1 cellular context compared by ENCODE assay signal in the genomic region with DNA sequence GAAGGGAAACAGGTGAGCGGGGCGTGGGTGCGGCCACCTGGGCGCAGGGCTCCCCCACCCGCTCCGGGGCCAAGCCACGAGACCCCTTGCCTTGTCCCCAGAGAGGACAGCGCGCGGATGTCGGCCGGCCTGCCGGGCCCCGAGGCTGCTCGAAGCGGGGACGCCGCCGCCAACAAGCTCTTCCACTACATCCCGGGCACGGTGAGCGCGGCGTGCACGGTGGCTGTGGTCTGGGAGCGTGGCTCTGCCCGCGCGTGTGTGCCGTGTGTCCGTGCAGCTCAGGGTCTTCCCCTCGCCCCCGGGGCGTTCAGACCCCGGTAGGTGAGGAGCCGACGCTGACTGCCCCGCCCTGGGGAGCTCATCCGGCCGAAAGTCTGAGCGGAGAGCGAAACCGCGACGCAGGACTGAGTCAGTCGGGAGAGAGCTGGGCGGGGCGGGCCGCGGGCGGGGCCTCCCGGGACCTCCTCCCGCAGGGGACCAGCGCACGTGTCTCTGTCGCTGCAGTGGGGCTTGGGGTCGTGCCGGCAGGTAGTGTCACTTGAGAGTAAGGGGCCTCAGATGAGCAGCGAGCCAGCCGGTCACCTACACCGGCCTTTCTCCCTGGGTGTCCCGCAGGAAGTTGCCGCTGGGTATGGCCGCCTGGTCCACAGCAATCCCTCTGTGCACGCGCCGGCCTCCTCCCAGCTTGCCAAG.
A peak's percentile ranks its signal among the peaks of the same experiment; 100 is the strongest.
TF ChIP-seq lines count a peak whose summit lies in the region.

No MANE protein-coding gene starts in this region.

TF ChIP-seq in HepG2, 621 proteins besides CTCF, POLR2A, EP300 and RAD21 (continues in another document):
- peak; percentile 77 for TF ChIP-seq TBX2 (CRISPR knock-in tag; IDR thresholded peaks at IDR 0.05; ENCODE audit: borderline replicate concordance)
- TF ChIP-seq ZNF33B (CRISPR knock-in tag; IDR thresholded peaks at IDR 0.05) = peak; percentile 66; the same call in 1 of the 2 replicates
- TF ChIP-seq ZNF234 (CRISPR knock-in tag; conservative IDR thresholded peaks at IDR 0.05) = no peak
- no peak for TF ChIP-seq PCBP2 (optimal IDR thresholded peaks at IDR 0.05; ENCODE audit: low read depth, low read length, poor library complexity, severe bottlenecking)
- 0 out of 2 replicates have a peak, but pooled peaks have one; percentile 7 for TF ChIP-seq PHF20 (CRISPR knock-in tag; IDR thresholded peaks at IDR 0.05)
- TF ChIP-seq YEATS2 (CRISPR knock-in tag; IDR thresholded peaks at IDR 0.05; ENCODE audit: borderline replicate concordance) = 0 out of 2 replicates have a peak, but pooled peaks have one; percentile 17
- TF ChIP-seq BRCA1 (CRISPR knock-in tag; IDR thresholded peaks at IDR 0.05) = 0 out of 2 replicates have a peak, but pooled peaks have one; percentile 69
- TF ChIP-seq MZF1 (CRISPR knock-in tag; IDR thresholded peaks at IDR 0.05; ENCODE audit: borderline replicate concordance) = 0 out of 2 replicates have a peak, but pooled peaks have one; percentile 69
- TF ChIP-seq ZBTB7A (CRISPR knock-in tag; IDR thresholded peaks at IDR 0.05) = 0 out of 2 replicates have a peak, but pooled peaks have one; percentile 18
- no peak for TF ChIP-seq ZNF101 (CRISPR knock-in tag; IDR thresholded peaks at IDR 0.05; ENCODE audit: borderline replicate concordance, low read depth)
- TF ChIP-seq HOXA3 (CRISPR knock-in tag; IDR thresholded peaks at IDR 0.05) = peak; percentile 68
- TF ChIP-seq, protein P1, sequence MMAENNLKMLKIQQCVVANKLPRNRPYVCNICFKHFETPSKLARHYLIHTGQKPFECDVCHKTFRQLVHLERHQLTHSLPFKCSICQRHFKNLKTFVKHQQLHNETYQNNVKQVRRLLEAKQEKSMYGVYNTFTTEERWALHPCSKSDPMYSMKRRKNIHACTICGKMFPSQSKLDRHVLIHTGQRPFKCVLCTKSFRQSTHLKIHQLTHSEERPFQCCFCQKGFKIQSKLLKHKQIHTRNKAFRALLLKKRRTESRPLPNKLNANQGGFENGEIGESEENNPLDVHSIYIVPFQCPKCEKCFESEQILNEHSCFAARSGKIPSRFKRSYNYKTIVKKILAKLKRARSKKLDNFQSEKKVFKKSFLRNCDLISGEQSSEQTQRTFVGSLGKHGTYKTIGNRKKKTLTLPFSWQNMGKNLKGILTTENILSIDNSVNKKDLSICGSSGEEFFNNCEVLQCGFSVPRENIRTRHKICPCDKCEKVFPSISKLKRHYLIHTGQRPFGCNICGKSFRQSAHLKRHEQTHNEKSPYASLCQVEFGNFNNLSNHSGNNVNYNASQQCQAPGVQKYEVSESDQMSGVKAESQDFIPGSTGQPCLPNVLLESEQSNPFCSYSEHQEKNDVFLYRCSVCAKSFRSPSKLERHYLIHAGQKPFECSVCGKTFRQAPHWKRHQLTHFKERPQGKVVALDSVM (CRISPR knock-in tag; IDR thresholded peaks at IDR 0.05) = no peak
- 0 out of 2 replicates have a peak, but pooled peaks have one; percentile 63 for TF ChIP-seq ZC3H13 (CRISPR knock-in tag; IDR thresholded peaks at IDR 0.05)
- peak; percentile 14; the same call in 1 of the 2 replicates for TF ChIP-seq ZNF772 (CRISPR knock-in tag; IDR thresholded peaks at IDR 0.05)
- TF ChIP-seq, protein P2, sequence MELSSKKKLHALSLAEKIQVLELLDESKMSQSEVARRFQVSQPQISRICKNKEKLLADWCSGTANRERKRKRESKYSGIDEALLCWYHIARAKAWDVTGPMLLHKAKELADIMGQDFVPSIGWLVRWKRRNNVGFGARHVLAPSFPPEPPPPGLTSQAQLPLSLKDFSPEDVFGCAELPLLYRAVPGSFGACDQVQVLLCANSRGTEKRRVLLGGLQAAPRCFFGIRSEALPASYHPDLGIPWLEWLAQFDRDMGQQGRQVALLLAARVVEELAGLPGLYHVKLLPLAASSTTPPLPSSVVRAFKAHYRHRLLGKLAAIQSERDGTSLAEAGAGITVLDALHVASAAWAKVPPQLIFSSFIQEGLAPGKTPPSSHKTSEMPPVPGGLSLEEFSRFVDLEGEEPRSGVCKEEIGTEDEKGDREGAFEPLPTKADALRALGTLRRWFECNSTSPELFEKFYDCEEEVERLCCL (CRISPR knock-in tag; IDR thresholded peaks at IDR 0.05; ENCODE audit: borderline replicate concordance) = 0 out of 2 replicates have a peak, but pooled peaks have one; percentile 55
- TF ChIP-seq, protein P3, sequence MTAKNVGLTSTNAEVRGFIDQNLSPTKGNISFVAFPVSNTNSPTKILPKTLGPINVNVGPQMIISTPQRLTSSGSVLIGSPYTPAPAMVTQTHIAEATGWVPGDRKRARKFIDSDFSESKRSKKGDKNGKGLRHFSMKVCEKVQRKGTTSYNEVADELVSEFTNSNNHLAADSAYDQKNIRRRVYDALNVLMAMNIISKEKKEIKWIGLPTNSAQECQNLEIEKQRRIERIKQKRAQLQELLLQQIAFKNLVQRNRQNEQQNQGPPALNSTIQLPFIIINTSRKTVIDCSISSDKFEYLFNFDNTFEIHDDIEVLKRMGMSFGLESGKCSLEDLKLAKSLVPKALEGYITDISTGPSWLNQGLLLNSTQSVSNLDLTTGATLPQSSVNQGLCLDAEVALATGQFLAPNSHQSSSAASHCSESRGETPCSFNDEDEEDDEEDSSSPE (CRISPR knock-in tag; IDR thresholded peaks at IDR 0.05) = no peak
- TF ChIP-seq SMARCC2 (IDR thresholded peaks at IDR 0.05) = no peak
- TF ChIP-seq HDAC1 (CRISPR knock-in tag; IDR thresholded peaks at IDR 0.05) = 0 out of 2 replicates have a peak, but pooled peaks have one; percentile 28
- TF ChIP-seq, protein P4, sequence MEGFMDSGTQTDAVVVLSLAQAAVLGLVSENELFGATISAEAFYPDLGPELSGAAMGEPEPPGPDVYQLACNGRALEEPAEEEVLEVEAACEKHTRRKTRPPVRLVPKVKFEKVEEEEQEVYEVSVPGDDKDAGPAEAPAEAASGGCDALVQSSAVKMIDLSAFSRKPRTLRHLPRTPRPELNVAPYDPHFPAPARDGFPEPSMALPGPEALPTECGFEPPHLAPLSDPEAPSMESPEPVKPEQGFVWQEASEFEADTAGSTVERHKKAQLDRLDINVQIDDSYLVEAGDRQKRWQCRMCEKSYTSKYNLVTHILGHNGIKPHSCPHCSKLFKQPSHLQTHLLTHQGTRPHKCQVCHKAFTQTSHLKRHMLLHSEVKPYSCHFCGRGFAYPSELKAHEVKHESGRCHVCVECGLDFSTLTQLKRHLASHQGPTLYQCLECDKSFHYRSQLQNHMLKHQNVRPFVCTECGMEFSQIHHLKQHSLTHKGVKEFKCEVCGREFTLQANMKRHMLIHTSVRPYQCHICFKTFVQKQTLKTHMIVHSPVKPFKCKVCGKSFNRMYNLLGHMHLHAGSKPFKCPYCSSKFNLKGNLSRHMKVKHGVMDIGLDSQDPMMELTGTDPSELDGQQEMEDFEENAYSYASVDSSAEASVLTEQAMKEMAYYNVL (CRISPR knock-in tag; IDR thresholded peaks at IDR 0.05; ENCODE audit: borderline replicate concordance) = 0 out of 2 replicates have a peak, but pooled peaks have one; percentile 42
- TF ChIP-seq MAZ (IDR thresholded peaks at IDR 0.05; ENCODE audit: borderline replicate concordance, low read depth, low read length) = 0 out of 2 replicates have a peak, but pooled peaks have one; percentile 15
- TF ChIP-seq MAZ (CRISPR knock-in tag; IDR thresholded peaks at IDR 0.05; ENCODE audit: low read depth) = peak; percentile 40; the same call in 1 of the 2 replicates
- TF ChIP-seq, protein P5, sequence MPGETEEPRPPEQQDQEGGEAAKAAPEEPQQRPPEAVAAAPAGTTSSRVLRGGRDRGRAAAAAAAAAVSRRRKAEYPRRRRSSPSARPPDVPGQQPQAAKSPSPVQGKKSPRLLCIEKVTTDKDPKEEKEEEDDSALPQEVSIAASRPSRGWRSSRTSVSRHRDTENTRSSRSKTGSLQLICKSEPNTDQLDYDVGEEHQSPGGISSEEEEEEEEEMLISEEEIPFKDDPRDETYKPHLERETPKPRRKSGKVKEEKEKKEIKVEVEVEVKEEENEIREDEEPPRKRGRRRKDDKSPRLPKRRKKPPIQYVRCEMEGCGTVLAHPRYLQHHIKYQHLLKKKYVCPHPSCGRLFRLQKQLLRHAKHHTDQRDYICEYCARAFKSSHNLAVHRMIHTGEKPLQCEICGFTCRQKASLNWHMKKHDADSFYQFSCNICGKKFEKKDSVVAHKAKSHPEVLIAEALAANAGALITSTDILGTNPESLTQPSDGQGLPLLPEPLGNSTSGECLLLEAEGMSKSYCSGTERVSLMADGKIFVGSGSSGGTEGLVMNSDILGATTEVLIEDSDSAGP (CRISPR knock-in tag; IDR thresholded peaks at IDR 0.05; ENCODE audit: borderline replicate concordance) = peak; percentile 52; the same call in 1 of the 2 replicates
- 0 out of 2 replicates have a peak, but pooled peaks have one; percentile 39 for TF ChIP-seq ZNF430 (CRISPR knock-in tag; IDR thresholded peaks at IDR 0.05)
- 0 out of 2 replicates have a peak, but pooled peaks have one; percentile 23 for TF ChIP-seq PPARG (CRISPR knock-in tag; conservative IDR thresholded peaks at IDR 0.05)
- 0 out of 2 replicates have a peak, but pooled peaks have one; percentile 25 for TF ChIP-seq GATA4 (IDR thresholded peaks at IDR 0.05; ENCODE audit: borderline replicate concordance, low read depth)
- TF ChIP-seq MTA1 (CRISPR knock-in tag; IDR thresholded peaks at IDR 0.05; ENCODE audit: borderline replicate concordance) = 0 out of 2 replicates have a peak, but pooled peaks have one; percentile 16
- 0 out of 2 replicates have a peak, but pooled peaks have one; percentile 22 for TF ChIP-seq GATAD1 (CRISPR knock-in tag; IDR thresholded peaks at IDR 0.05)
- 0 out of 2 replicates have a peak, but pooled peaks have one; percentile 41 for TF ChIP-seq ISL2 (CRISPR knock-in tag; IDR thresholded peaks at IDR 0.05)
- TF ChIP-seq ESRRA (CRISPR knock-in tag; IDR thresholded peaks at IDR 0.05; ENCODE audit: low read depth) = no peak
- 0 out of 2 replicates have a peak, but pooled peaks have one; percentile 51 for TF ChIP-seq ZNF333 (CRISPR knock-in tag; IDR thresholded peaks at IDR 0.05; ENCODE audit: borderline replicate concordance)
- TF ChIP-seq FOSL2 (CRISPR knock-in tag; IDR thresholded peaks at IDR 0.05) = peak; percentile 57
- TF ChIP-seq, protein P6, sequence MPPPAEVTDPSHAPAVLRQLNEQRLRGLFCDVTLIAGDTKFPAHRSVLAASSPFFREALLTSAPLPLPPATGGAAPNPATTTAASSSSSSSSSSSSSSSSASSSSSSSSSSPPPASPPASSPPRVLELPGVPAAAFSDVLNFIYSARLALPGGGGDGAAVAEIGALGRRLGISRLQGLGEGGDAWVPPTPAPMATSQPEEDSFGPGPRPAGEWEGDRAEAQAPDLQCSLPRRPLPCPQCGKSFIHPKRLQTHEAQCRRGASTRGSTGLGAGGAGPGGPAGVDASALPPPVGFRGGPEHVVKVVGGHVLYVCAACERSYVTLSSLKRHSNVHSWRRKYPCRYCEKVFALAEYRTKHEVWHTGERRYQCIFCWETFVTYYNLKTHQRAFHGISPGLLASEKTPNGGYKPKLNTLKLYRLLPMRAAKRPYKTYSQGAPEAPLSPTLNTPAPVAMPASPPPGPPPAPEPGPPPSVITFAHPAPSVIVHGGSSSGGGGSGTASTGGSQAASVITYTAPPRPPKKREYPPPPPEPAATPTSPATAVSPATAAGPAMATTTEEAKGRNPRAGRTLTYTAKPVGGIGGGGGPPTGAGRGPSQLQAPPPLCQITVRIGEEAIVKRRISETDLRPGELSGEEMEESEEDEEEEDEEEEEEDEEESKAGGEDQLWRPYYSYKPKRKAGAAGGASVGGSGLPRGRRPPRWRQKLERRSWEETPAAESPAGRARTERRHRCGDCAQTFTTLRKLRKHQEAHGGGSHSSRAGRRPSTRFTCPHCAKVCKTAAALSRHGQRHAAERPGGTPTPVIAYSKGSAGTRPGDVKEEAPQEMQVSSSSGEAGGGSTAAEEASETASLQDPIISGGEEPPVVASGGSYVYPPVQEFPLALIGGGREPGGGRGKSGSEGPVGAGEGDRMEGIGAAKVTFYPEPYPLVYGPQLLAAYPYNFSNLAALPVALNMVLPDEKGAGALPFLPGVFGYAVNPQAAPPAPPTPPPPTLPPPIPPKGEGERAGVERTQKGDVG (CRISPR knock-in tag; IDR thresholded peaks at IDR 0.05; ENCODE audit: borderline replicate concordance) = peak; percentile 53; the same call in 1 of the 2 replicates
- TF ChIP-seq ZFX (CRISPR knock-in tag; IDR thresholded peaks at IDR 0.05; ENCODE audit: low read depth) = peak; percentile 77
- TF ChIP-seq ZNF264 (CRISPR knock-in tag; IDR thresholded peaks at IDR 0.05) = no peak
- 0 out of 2 replicates have a peak, but pooled peaks have one; percentile 28 for TF ChIP-seq ZNF441 (CRISPR knock-in tag; IDR thresholded peaks at IDR 0.05; ENCODE audit: borderline replicate concordance)
- TF ChIP-seq, protein P7, sequence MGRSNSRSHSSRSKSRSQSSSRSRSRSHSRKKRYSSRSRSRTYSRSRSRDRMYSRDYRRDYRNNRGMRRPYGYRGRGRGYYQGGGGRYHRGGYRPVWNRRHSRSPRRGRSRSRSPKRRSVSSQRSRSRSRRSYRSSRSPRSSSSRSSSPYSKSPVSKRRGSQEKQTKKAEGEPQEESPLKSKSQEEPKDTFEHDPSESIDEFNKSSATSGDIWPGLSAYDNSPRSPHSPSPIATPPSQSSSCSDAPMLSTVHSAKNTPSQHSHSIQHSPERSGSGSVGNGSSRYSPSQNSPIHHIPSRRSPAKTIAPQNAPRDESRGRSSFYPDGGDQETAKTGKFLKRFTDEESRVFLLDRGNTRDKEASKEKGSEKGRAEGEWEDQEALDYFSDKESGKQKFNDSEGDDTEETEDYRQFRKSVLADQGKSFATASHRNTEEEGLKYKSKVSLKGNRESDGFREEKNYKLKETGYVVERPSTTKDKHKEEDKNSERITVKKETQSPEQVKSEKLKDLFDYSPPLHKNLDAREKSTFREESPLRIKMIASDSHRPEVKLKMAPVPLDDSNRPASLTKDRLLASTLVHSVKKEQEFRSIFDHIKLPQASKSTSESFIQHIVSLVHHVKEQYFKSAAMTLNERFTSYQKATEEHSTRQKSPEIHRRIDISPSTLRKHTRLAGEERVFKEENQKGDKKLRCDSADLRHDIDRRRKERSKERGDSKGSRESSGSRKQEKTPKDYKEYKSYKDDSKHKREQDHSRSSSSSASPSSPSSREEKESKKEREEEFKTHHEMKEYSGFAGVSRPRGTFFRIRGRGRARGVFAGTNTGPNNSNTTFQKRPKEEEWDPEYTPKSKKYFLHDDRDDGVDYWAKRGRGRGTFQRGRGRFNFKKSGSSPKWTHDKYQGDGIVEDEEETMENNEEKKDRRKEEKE (IDR thresholded peaks at IDR 0.05) = no peak
- TF ChIP-seq, protein P8, sequence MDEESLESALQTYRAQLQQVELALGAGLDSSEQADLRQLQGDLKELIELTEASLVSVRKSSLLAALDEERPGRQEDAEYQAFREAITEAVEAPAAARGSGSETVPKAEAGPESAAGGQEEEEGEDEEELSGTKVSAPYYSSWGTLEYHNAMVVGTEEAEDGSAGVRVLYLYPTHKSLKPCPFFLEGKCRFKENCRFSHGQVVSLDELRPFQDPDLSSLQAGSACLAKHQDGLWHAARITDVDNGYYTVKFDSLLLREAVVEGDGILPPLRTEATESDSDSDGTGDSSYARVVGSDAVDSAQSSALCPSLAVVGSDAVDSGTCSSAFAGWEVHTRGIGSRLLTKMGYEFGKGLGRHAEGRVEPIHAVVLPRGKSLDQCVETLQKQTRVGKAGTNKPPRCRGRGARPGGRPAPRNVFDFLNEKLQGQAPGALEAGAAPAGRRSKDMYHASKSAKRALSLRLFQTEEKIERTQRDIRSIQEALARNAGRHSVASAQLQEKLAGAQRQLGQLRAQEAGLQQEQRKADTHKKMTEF (CRISPR knock-in tag; IDR thresholded peaks at IDR 0.05) = peak; percentile 78; the same call in 1 of the 2 replicates
